Comparison of ENCODE assay signal across 1 cellular context in genomic region chr1:85663382-85663781, GRCh38.
TF ChIP-seq lines count a peak whose summit lies in the region.

No MANE protein-coding gene starts in this region.

TF ChIP-seq in HepG2, 621 proteins besides CTCF, POLR2A, EP300 and RAD21 (continued from another document):
- TF ChIP-seq, protein P1, sequence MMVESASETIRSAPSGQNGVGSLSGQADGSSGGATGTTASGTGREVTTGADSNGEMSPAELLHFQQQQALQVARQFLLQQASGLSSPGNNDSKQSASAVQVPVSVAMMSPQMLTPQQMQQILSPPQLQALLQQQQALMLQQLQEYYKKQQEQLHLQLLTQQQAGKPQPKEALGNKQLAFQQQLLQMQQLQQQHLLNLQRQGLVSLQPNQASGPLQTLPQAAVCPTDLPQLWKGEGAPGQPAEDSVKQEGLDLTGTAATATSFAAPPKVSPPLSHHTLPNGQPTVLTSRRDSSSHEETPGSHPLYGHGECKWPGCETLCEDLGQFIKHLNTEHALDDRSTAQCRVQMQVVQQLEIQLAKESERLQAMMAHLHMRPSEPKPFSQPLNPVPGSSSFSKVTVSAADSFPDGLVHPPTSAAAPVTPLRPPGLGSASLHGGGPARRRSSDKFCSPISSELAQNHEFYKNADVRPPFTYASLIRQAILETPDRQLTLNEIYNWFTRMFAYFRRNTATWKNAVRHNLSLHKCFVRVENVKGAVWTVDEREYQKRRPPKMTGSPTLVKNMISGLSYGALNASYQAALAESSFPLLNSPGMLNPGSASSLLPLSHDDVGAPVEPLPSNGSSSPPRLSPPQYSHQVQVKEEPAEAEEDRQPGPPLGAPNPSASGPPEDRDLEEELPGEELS (CRISPR knock-in tag; IDR thresholded peaks at IDR 0.05), result no peak
- TF ChIP-seq ETS1 (CRISPR knock-in tag; IDR thresholded peaks at IDR 0.05), result no peak
- no peak for TF ChIP-seq KDM4B (CRISPR knock-in tag; IDR thresholded peaks at IDR 0.05)
- TF ChIP-seq RFXANK (CRISPR knock-in tag; IDR thresholded peaks at IDR 0.05), result no peak
- no peak for TF ChIP-seq ZNF607 (CRISPR knock-in tag; IDR thresholded peaks at IDR 0.05; ENCODE audit: borderline replicate concordance)
- no peak for TF ChIP-seq ZBTB3 (CRISPR knock-in tag; IDR thresholded peaks at IDR 0.05; ENCODE audit: borderline replicate concordance, low read depth)
- TF ChIP-seq MED1 (CRISPR knock-in tag; IDR thresholded peaks at IDR 0.05), result no peak
- no peak for TF ChIP-seq KDM5B (CRISPR knock-in tag; IDR thresholded peaks at IDR 0.05; ENCODE audit: borderline replicate concordance)
